In genomic region chr20:2104236-2104635, GRCh38 we compare ENCODE assay signal across 8 cellular contexts. TPM values are rescaled to one million over a fixed set of nuclear protein-coding genes. Genes with fewer than 3 reads are reported as not detected.
DNase-seq lines count a peak whose midpoint lies in the region; ATAC-seq, FAIRE-seq and TF ChIP-seq lines count a peak whose summit lies in the region.

No MANE protein-coding gene starts in this region.

- H3K36me3 Mint-ChIP-seq in naive thymus-derived CD8-positive, alpha-beta T cell, result peaks cover 0 to 32% (median 0%) of the 10 kb centered on the region in 3 donors

- H3K27me3 ChIP-seq in BE2C (no peaks in the 10 kb centered on the region), Karpas-422 (ENCODE audit: low read length) (no peaks in the 10 kb centered on the region), colonic mucosa (no peaks in the 10 kb centered on the region)

- ATAC-seq in naive thymus-derived CD8-positive, alpha-beta T cell, result no peak
- ATAC-seq in HG02970 (IDR thresholded peaks at IDR 0.05; ENCODE audit: low FRiP score, unreplicated experiment) (no peak), HG02759 (IDR thresholded peaks at IDR 0.05; ENCODE audit: unreplicated experiment) (no peak), HG03469 (IDR thresholded peaks at IDR 0.05; ENCODE audit: unreplicated experiment) (no peak)

- H3K4me3 ChIP-seq in BE2C (ENCODE audit: low read depth, low read length), result peak overlapping the region; percentile 80
- H3K4me3 ChIP-seq in Karpas-422 (ENCODE audit: low read length), result peak overlapping the region; percentile 71
- peak overlapping the region; percentile 86 for H3K4me3 ChIP-seq in colonic mucosa

- no peak for FAIRE-seq in GM19239 (lab: Jason Lieb, UNC)

- H3K9me3 Mint-ChIP-seq in naive thymus-derived CD8-positive, alpha-beta T cell, result no peaks in the 10 kb centered on the region

- peak overlapping the region in 8 of 10 donors; percentile 93 to 100 (median 96) for H3K27ac Mint-ChIP-seq in naive thymus-derived CD8-positive, alpha-beta T cell

- no peaks in the 10 kb centered on the region for H3K9me3 ChIP-seq in BE2C
- H3K9me3 ChIP-seq in Karpas-422 (ENCODE audit: low read length), result no peaks in the 10 kb centered on the region
- H3K9me3 ChIP-seq in colonic mucosa, result no peaks in the 10 kb centered on the region

- H3K4me1 ChIP-seq in BE2C (no peaks in the 10 kb centered on the region), Karpas-422 (ENCODE audit: low read length) (peaks cover 43% of the 10 kb centered on the region), colonic mucosa (peaks cover 21% of the 10 kb centered on the region)

- peaks cover 57% of the 10 kb centered on the region for H4K20me1 ChIP-seq in Karpas-422 (ENCODE audit: insufficient read depth, low read depth, low read length)

- TF ChIP-seq CTCF in BE2C (IDR thresholded peaks at IDR 0.05; ENCODE audit: low read depth, low read length) (no peak), colonic mucosa (IDR thresholded peaks at IDR 0.05) (no peak)

- peaks cover 36 to 75% (median 69%) of the 10 kb centered on the region in 4 donors for H3K4me1 Mint-ChIP-seq in naive thymus-derived CD8-positive, alpha-beta T cell

- peak overlapping the region; percentile 85 for H3K4me2 ChIP-seq in Karpas-422 (ENCODE audit: low read depth, low read length, poor library complexity, severe bottlenecking)

- H3K9me2 ChIP-seq in Karpas-422 (replicated peaks; ENCODE audit: insufficient read depth, low read length), result no peaks in the 10 kb centered on the region

- DNase-seq in BE2C (no peak), Karpas-422 (no peak), colonic mucosa (no peak), GM19239 (ENCODE audit: insufficient read length, low spot score) (no peak)
- DNase-seq in naive thymus-derived CD8-positive, alpha-beta T cell, result no peak

- POLR2A ChIA-PET in naive thymus-derived CD8-positive, alpha-beta T cell (lab: Charles Lee), result interaction anchor here (2.0 kb wide), 1 partner anchor 10 kb away, joined by 10 read pairs; no protein-coding TSS in a partner anchor

- H3K9ac ChIP-seq in Karpas-422 (ENCODE audit: low read length) (peak overlapping the region; percentile 91), colonic mucosa (ENCODE audit: low read depth in 2 of 2, low read length in 2 of 2) (peak overlapping the region; percentile 51 to 69)

- peaks cover 13% of the 10 kb centered on the region for H3K79me2 ChIP-seq in Karpas-422 (ENCODE audit: low read length)

- H3K27me3 Mint-ChIP-seq in naive thymus-derived CD8-positive, alpha-beta T cell, result peaks cover 0 to 2% (median 0%) of the 10 kb centered on the region in 5 donors

- intact Hi-C loops in colonic mucosa (cut with DNase I), result no loop called here

- no peak overlapping the region for H2AFZ ChIP-seq in Karpas-422 (ENCODE audit: low read length)

- H3K27ac ChIP-seq in Karpas-422 (ENCODE audit: low read length) (no peak overlapping the region), colonic mucosa (no peak overlapping the region)

- peak overlapping the region; percentile 88 to 95 (median 92) for H3K4me3 Mint-ChIP-seq in naive thymus-derived CD8-positive, alpha-beta T cell

- no peaks in the 10 kb centered on the region for H3K36me3 ChIP-seq in BE2C
- peaks cover 10% of the 10 kb centered on the region for H3K36me3 ChIP-seq in Karpas-422 (ENCODE audit: insufficient read depth, low read length)
- no peaks in the 10 kb centered on the region for H3K36me3 ChIP-seq in colonic mucosa

RNA-seq across cellular contexts. Expression of gene STK35, which starts 2.6 kb away (rescaled TPM):
- 4.6 TPM for polyA plus RNA-seq in BE2C (2012; ENCODE audit: insufficient read depth, insufficient read length, low read depth)
- total RNA-seq in Karpas-422 (2014; rRNA removed; shearing (Covaris generic); ENCODE audit: low replicate concordance), result 8.7 and 9.2 TPM in 2 replicates
- 10 to 100 TPM; 25.8 to 26.7 TPM for total RNA-seq in colonic mucosa
- total RNA-seq in naive thymus-derived CD8-positive, alpha-beta T cell, result 10 to 100 TPM; 17.3 to 18.3 TPM
- 1 to 10 TPM; 4.5 to 5.9 (median 5.0) TPM for polyA plus RNA-seq in naive thymus-derived CD8-positive, alpha-beta T cell
